ENCODE assay signal across 1 cellular context in the genomic region with DNA sequence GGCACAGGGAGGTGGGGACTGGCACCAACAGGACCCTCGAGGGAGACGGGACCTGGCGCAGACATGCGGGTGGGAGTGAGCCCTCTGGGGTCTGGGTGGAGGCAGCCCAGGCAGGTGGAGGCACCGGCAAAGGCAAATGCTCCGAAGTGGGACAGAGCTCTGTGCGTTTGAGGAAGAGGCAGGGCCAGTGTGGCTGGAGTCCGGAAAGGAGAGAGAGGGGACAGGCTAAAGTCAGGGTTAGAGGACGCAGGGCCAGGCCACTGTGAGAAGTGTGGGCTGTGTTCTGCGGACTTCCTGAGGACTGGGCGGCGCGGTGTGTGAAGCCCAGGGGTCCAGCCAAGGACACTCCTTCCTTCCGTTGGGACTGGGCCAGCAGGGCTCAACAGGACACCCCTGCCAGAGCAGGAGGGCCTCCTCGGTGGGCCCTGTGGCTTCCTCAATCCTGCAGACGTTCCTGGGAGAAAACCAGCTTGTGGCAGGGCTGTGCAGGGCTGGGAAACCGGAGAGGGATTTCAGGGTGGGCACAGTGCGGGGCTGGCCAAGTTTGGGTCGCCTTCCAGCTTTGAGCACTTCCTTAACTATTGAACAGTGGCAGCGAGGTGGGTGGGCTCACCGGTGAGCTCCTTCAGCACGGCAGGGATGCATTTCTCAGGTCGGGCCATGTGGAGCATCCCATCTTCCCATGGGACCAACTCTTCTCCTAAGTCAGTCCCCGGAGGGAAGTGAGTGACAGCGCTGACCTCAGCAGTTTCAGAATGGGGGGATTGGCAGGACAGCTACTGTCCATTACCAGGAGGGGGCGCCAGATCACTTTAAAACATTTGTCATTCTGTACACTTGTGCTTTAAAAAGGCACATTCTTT.
TF ChIP-seq lines count a peak whose summit lies in the region.

No MANE protein-coding gene starts in this region.

TF ChIP-seq in K562, 482 proteins besides CTCF, POLR2A, EP300 and RAD21:
- TF ChIP-seq MEIS2 (IDR thresholded peaks at IDR 0.05; ENCODE audit: partially characterized antibody) (peak; percentile 87), HNRNPK (IDR thresholded peaks at IDR 0.05; ENCODE audit: low read depth, low read length, poor library complexity, severe bottlenecking) (no peak), MAFF (IDR thresholded peaks at IDR 0.05; ENCODE audit: low read length) (peak; percentile 97), MAFK (IDR thresholded peaks at IDR 0.05; ENCODE audit: low read length) (peak; percentile 98), C11orf30 (IDR thresholded peaks at IDR 0.05; ENCODE audit: low read depth) (peak; percentile 97), SPI1 (IDR thresholded peaks at IDR 0.05; ENCODE audit: borderline replicate concordance, low read depth, low read length) (peak; percentile 61), HMGN3 (IDR thresholded peaks at IDR 0.05; ENCODE audit: borderline replicate concordance, extremely low read depth, insufficient read length, low read depth, low read length) (peak; percentile 25), MCM7 (IDR thresholded peaks at IDR 0.05) (no peak), ZNF316 (IDR thresholded peaks at IDR 0.05) (peak; percentile 98), JUND (IDR thresholded peaks at IDR 0.05; ENCODE audit: borderline replicate concordance, low read depth, low read length) (0 out of 2 replicates have a peak, but pooled peaks have one; percentile 25), JUND (tag; IDR thresholded peaks at IDR 0.05; ENCODE audit: borderline replicate concordance, low read depth, low read length) (no peak), PRMT5 (CRISPR knock-in tag; IDR thresholded peaks at IDR 0.05) (peak; percentile 49; the same call in 1 of the 2 replicates), YY1 (IDR thresholded peaks at IDR 0.05; ENCODE audit: borderline replicate concordance in 1 of 3, control insufficient read depth in 1 of 3, extremely low read depth in 1 of 3, insufficient read depth in 3 of 3, insufficient read length in 1 of 3, insufficient replicate concordance in 2 of 3, low read depth in 1 of 3, low read length in 2 of 3) (peak in 2 of 3 experiments; percentile 21 to 50), MAFG (tag; conservative IDR thresholded peaks at IDR 0.05) (peak; percentile 94), SMC3 (conservative IDR thresholded peaks at IDR 0.05; ENCODE audit: insufficient read depth, low read depth, low read length) (peak; percentile 39; the same call in 1 of the 2 replicates)
- TF ChIP-seq, protein P1, sequence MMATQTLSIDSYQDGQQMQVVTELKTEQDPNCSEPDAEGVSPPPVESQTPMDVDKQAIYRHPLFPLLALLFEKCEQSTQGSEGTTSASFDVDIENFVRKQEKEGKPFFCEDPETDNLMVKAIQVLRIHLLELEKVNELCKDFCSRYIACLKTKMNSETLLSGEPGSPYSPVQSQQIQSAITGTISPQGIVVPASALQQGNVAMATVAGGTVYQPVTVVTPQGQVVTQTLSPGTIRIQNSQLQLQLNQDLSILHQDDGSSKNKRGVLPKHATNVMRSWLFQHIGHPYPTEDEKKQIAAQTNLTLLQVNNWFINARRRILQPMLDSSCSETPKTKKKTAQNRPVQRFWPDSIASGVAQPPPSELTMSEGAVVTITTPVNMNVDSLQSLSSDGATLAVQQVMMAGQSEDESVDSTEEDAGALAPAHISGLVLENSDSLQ (IDR thresholded peaks at IDR 0.05): peak; percentile 94
- TF ChIP-seq, protein P2, sequence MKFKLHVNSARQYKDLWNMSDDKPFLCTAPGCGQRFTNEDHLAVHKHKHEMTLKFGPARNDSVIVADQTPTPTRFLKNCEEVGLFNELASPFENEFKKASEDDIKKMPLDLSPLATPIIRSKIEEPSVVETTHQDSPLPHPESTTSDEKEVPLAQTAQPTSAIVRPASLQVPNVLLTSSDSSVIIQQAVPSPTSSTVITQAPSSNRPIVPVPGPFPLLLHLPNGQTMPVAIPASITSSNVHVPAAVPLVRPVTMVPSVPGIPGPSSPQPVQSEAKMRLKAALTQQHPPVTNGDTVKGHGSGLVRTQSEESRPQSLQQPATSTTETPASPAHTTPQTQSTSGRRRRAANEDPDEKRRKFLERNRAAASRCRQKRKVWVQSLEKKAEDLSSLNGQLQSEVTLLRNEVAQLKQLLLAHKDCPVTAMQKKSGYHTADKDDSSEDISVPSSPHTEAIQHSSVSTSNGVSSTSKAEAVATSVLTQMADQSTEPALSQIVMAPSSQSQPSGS (CRISPR knock-in tag; IDR thresholded peaks at IDR 0.05): no peak
- TF ChIP-seq, protein P3, sequence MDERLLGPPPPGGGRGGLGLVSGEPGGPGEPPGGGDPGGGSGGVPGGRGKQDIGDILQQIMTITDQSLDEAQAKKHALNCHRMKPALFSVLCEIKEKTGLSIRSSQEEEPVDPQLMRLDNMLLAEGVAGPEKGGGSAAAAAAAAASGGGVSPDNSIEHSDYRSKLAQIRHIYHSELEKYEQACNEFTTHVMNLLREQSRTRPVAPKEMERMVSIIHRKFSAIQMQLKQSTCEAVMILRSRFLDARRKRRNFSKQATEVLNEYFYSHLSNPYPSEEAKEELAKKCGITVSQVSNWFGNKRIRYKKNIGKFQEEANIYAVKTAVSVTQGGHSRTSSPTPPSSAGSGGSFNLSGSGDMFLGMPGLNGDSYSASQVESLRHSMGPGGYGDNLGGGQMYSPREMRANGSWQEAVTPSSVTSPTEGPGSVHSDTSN (CRISPR knock-in tag; IDR thresholded peaks at IDR 0.05; ENCODE audit: low read depth): peak; percentile 61
- TF ChIP-seq, protein P3 (tag; conservative IDR thresholded peaks at IDR 0.05; ENCODE audit: low read depth): peak; percentile 75
- TF ChIP-seq, protein P4, sequence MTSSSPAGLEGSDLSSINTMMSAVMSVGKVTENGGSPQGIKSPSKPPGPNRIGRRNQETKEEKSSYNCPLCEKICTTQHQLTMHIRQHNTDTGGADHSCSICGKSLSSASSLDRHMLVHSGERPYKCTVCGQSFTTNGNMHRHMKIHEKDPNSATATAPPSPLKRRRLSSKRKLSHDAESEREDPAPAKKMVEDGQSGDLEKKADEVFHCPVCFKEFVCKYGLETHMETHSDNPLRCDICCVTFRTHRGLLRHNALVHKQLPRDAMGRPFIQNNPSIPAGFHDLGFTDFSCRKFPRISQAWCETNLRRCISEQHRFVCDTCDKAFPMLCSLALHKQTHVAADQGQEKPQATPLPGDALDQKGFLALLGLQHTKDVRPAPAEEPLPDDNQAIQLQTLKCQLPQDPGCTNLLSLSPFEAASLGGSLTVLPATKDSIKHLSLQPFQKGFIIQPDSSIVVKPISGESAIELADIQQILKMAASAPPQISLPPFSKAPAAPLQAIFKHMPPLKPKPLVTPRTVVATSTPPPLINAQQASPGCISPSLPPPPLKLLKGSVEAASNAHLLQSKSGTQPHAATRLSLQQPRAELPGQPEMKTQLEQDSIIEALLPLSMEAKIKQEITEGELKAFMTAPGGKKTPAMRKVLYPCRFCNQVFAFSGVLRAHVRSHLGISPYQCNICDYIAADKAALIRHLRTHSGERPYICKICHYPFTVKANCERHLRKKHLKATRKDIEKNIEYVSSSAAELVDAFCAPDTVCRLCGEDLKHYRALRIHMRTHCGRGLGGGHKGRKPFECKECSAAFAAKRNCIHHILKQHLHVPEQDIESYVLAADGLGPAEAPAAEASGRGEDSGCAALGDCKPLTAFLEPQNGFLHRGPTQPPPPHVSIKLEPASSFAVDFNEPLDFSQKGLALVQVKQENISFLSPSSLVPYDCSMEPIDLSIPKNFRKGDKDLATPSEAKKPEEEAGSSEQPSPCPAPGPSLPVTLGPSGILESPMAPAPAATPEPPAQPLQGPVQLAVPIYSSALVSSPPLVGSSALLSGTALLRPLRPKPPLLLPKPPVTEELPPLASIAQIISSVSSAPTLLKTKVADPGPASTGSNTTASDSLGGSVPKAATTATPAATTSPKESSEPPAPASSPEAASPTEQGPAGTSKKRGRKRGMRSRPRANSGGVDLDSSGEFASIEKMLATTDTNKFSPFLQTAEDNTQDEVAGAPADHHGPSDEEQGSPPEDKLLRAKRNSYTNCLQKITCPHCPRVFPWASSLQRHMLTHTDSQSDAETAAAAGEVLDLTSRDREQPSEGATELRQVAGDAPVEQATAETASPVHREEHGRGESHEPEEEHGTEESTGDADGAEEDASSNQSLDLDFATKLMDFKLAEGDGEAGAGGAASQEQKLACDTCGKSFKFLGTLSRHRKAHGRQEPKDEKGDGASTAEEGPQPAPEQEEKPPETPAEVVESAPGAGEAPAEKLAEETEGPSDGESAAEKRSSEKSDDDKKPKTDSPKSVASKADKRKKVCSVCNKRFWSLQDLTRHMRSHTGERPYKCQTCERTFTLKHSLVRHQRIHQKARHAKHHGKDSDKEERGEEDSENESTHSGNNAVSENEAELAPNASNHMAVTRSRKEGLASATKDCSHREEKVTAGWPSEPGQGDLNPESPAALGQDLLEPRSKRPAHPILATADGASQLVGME (CRISPR knock-in tag; IDR thresholded peaks at IDR 0.05): no peak
- TF ChIP-seq, protein P5, sequence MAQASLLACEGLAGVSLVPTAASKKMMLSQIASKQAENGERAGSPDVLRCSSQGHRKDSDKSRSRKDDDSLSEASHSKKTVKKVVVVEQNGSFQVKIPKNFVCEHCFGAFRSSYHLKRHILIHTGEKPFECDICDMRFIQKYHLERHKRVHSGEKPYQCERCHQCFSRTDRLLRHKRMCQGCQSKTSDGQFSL (CRISPR knock-in tag; IDR thresholded peaks at IDR 0.05): peak; percentile 52; the same call in 1 of the 2 replicates
- TF ChIP-seq, protein P5 (tag; IDR thresholded peaks at IDR 0.05): no peak
